Comparison of ENCODE assay signal across 8 cellular contexts in the genomic region with DNA sequence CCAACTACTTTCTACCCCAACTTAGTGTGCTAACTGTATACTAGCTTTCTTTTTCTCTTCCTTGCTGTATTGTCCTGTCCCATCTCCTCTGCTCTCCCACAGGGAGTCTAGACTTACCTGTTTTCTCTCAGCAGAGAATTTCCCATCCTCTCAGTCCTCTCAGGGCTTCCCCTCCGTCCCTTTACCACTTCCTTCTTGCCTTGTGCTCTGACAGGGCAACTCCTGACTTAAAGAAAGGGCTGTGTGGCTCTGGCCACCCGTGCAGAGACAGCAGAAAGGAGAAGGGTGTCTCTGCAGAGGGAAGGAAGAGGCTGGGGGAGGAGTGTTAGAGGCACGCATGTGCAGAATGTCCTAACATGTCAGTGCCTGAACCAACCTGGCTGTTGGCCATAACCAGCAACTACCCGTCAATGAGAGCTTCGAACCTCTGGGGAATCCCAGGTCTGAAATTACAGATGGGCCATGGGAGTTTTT. TPM values are rescaled to one million over a fixed set of nuclear protein-coding genes. Genes with fewer than 3 reads are reported as not detected.
DNase-seq lines count a peak whose midpoint lies in the region; ATAC-seq and TF ChIP-seq lines count a peak whose summit lies in the region.

A gene with protein sequence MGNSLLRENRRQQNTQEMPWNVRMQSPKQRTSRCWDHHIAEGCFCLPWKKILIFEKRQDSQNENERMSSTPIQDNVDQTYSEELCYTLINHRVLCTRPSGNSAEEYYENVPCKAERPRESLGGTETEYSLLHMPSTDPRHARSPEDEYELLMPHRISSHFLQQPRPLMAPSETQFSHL (minus strand): TSS at position 274 of the 474 bp plus-strand sequence. CDS start 128 bp downstream, at position 146.

- POLR2A ChIA-PET in CD4-positive, alpha-beta memory T cell (lab: Charles Lee; ENCODE audit: partially characterized antibody) = interaction anchor here (0.6 to 3.5 kb wide), 7 partner anchors 9 to 590 kb away, joined by 3 to 18 read pairs (median 4); a partner anchor contains a TSS

- peak within 1 kb of the TSS; percentile 97 to 99 (median 98) for H3K27ac Mint-ChIP-seq in CD4-positive, alpha-beta memory T cell

- peaks cover 97% of the 10 kb centered on the region for H3K4me1 ChIP-seq in CD4-positive, alpha-beta memory T cell (ENCODE audit: insufficient read depth, low read length)
- peaks cover 5% of the 10 kb centered on the region for H3K4me1 ChIP-seq in left ventricle myocardium inferior

- intact Hi-C loops in CD4-positive, alpha-beta memory T cell (cut with micrococcal nuclease) = loop anchor here (2.0 kb wide), 1 partner anchor 430 kb away; a partner anchor contains a TSS
- intact Hi-C loops in left ventricle myocardium inferior (cut with micrococcal nuclease) = no loop called here

- H3K4me3 ChIP-seq in CD4-positive, alpha-beta memory T cell (ENCODE audit: low read length in 2 of 2) = peak within 1 kb of the TSS; percentile 65 to 66
- peak within 1 kb of the TSS; percentile 51 for H3K4me3 ChIP-seq in Jurkat, Clone E6-1 (ENCODE audit: low read length)
- no peak within 1 kb of the TSS for H3K4me3 ChIP-seq in left ventricle myocardium inferior

- H3K36me3 ChIP-seq in CD4-positive, alpha-beta memory T cell (ENCODE audit: insufficient read depth, low read length) = no peaks in the 10 kb centered on the region
- no peaks in the 10 kb centered on the region for H3K36me3 ChIP-seq in left ventricle myocardium inferior

- peak; percentile 60 for ATAC-seq in GM21367 (IDR thresholded peaks at IDR 0.05; ENCODE audit: unreplicated experiment)

- no peaks in the 10 kb centered on the region for H3K9me3 Mint-ChIP-seq in CD4-positive, alpha-beta memory T cell

- H3K4me1 Mint-ChIP-seq in CD4-positive, alpha-beta memory T cell = peaks cover 75 to 97% (median 84%) of the 10 kb centered on the region in 4 donors

- H3K9me3 ChIP-seq in CD4-positive, alpha-beta memory T cell (ENCODE audit: control insufficient read depth in 1 of 2, low read length in 2 of 2) = no peaks in the 10 kb centered on the region
- no peaks in the 10 kb centered on the region for H3K9me3 ChIP-seq in left ventricle myocardium inferior (replicated peaks)

- CTCF ChIA-PET in CD4-positive, alpha-beta memory T cell (lab: Charles Lee; ENCODE audit: partially characterized antibody) = interaction anchor here (0.9 to 1.7 kb wide), 5 partner anchors 9 to 182 kb away, joined by 3 to 13 read pairs (median 3); no protein-coding TSS in a partner anchor

- TF ChIP-seq CTCF in left ventricle myocardium inferior (IDR thresholded peaks at IDR 0.05; ENCODE audit: borderline replicate concordance) = no peak

- peaks cover 7 to 14% of the 10 kb centered on the region in 2 donors for H3K36me3 Mint-ChIP-seq in CD4-positive, alpha-beta memory T cell

- no peaks in the 10 kb centered on the region for H3K27me3 ChIP-seq in CD4-positive, alpha-beta memory T cell (ENCODE audit: insufficient read depth, low read length)
- no peaks in the 10 kb centered on the region for H3K27me3 ChIP-seq in left ventricle myocardium inferior (ENCODE audit: low read depth)

- peak within 1 kb of the TSS; percentile 93 to 99 (median 98) for H3K4me3 Mint-ChIP-seq in CD4-positive, alpha-beta memory T cell

- H3K27ac ChIP-seq in CD4-positive, alpha-beta memory T cell (ENCODE audit: low read depth, low read length) = peak within 1 kb of the TSS; percentile 76
- H3K27ac ChIP-seq in left ventricle myocardium inferior (replicated peaks) = no peak within 1 kb of the TSS

- H3K27me3 Mint-ChIP-seq in CD4-positive, alpha-beta memory T cell = no peaks in the 10 kb centered on the region

- peak; percentile 73 to 93 (median 79) for DNase-seq in CD4-positive, alpha-beta memory T cell
- peak; percentile 68 for DNase-seq in Jurkat, Clone E6-1 (ENCODE audit: low read depth, low spot score)
- peak; percentile 25 to 40 for DNase-seq in activated CD8-positive, alpha-beta memory T cell treated with anti-CD3 and anti-CD28 coated beads for 1 hour (ENCODE audit: extremely low read depth in 1 of 2, low read depth in 1 of 2)
- peak; percentile 35 for DNase-seq in left ventricle myocardium inferior
- DNase-seq in stimulated activated CD8-positive, alpha-beta memory T cell treated with anti-CD3 and anti-CD28 coated beads, Interleukin-15, amount 100 ng/mL, for 4 hours (ENCODE audit: low read depth in 2 of 2) = peak; percentile 23 to 30
- no peak for DNase-seq in GM03348 (ENCODE audit: low spot score)
- DNase-seq in iPS-NIHi7 (ENCODE audit: extremely low spot score) = no peak

RNA-seq across cellular contexts. Expression of the gene that starts here (rescaled TPM):
- total RNA-seq in CD4-positive, alpha-beta memory T cell = 10 to 100 TPM; 40.9 to 42.1 TPM
- 10 to 100 TPM; 36.8 to 41.2 TPM for polyA plus RNA-seq in CD4-positive, alpha-beta memory T cell
- 0.88 TPM for polyA plus RNA-seq in Jurkat, Clone E6-1 (2012; ENCODE audit: insufficient read depth, insufficient read length)
- total RNA-seq in left ventricle myocardium inferior = 0.25 TPM

Comparison
In these comparisons a context has a peak if more than half of its experiments do, and no peak if none do; other contexts are left out.
1. RNA of the gene that starts here (total RNA-seq): 40.9 to 42.1 TPM in CD4-positive, alpha-beta memory T cell; 0.25 TPM in left ventricle myocardium inferior (single experiment); every median in the first group is over 10 times any median in the second.
2. Peak in DNase-seq in left ventricle myocardium inferior; RNA of the gene not detected or under 1 TPM.
3. DNase-seq: peak in CD4-positive, alpha-beta memory T cell (5 of 5), Jurkat, Clone E6-1 (single experiment), activated CD8-positive, alpha-beta memory T cell treated with anti-CD3 and anti-CD28 coated beads for 1 hour (2 of 2) and stimulated activated CD8-positive, alpha-beta memory T cell treated with anti-CD3 and anti-CD28 coated beads, Interleukin-15, amount 100 ng/mL, for 4 hours (2 of 2); none in GM03348 (single experiment) and iPS-NIHi7 (single experiment).